ENCODE assay signal across 2 cellular contexts in genomic region chr7:71933426-71933825, GRCh38.
"Had no signal": no experiment of that assay in that cellular context is flagged by ENCODE, and none has a peak within 500 bp of the region (broad histone marks: within the 10 kb centered on the region; RNA-seq: fewer than 3 reads in every experiment).

No MANE protein-coding gene starts in this region.

- DNase-seq: GDM1, GF-D8 had no signal
